Comparison of ENCODE assay signal across 16 cellular contexts in the genomic region with DNA sequence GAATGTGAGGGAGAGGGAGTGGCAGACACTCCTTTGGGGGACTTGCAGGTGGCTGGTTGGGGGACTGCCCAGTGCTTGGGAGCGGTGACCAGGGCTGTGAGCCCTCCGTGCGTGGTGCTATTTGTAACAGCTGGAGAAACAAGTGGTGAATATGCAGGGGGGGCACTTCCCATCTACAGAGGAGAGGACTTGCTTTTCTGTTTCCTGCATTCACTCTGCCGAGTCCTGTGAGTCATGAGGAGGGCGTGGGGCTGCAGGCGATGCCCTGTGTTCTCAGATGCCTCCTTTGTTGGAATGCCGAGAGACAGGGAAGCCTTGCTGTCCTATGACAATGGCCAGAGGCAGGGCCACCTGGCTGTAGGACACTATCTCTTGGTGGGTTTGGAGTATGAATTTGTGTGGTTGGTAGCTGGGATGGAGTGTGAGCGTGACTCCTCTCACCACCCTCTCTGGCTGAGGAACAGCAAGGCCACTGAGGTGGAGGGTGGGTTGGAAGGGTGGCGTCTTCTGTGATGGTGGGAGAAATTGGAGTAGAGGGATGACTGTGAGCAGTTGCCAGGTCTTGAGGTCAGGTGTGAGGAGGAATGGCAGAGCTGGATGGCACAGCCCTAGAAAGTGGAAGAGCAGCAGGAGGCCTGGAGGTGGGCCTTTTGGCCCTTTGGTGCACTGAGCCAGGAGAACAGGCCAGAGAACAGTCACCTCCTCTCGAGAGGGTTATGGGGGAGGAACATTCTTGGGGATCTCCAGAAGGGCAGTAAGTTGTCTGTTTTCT. TPM values are rescaled to one million over a fixed set of nuclear protein-coding genes. Genes with fewer than 3 reads are reported as not detected.
DNase-seq lines count a peak whose midpoint lies in the region; ATAC-seq and TF ChIP-seq lines count a peak whose summit lies in the region.
"Had no signal": no experiment of that assay in that cellular context is flagged by ENCODE, and none has a peak within 500 bp of the region (broad histone marks: within the 10 kb centered on the region; RNA-seq: fewer than 3 reads in every experiment).

No MANE protein-coding gene starts in this region.

- H2BK15ac ChIP-seq in neuronal stem cell (ENCODE audit: low read length) = no peak overlapping the region

- peaks cover 9% of the 10 kb centered on the region for H3K79me1 ChIP-seq in neuronal stem cell (ENCODE audit: low read depth, low read length)

- H3K14ac ChIP-seq in neuronal stem cell (ENCODE audit: low read length) = no peak overlapping the region

- H2AK5ac ChIP-seq in neuronal stem cell (ENCODE audit: low read depth, low read length) = no peak overlapping the region

- H2BK120ac ChIP-seq in neuronal stem cell (ENCODE audit: low read depth, low read length) = no peak overlapping the region

- peak overlapping the region; percentile 10 for H3K23ac ChIP-seq in neuronal stem cell (ENCODE audit: low read depth, low read length, poor library complexity)

- H3K4me2 ChIP-seq in neuronal stem cell (ENCODE audit: insufficient read depth, low read length, poor library complexity, severe bottlenecking) = no peak overlapping the region

- H3K36me3 ChIP-seq in esophagus muscularis mucosa (no peaks in the 10 kb centered on the region), neuronal stem cell (replicated peaks in 1 of 2; ENCODE audit: control insufficient read depth in 2 of 2, insufficient read depth in 2 of 2, low read length in 2 of 2) (peaks cover 0 to 8% of the 10 kb centered on the region in 2 donors)
- H3K36me3 ChIP-seq: prostate gland had no signal

- POLR2A ChIA-PET in RWPE1 (lab: Yijun Ruan, JAX; ENCODE audit: low non-redundant PET) = no interaction called here

- TF ChIP-seq CTCF in RWPE1 (conservative IDR thresholded peaks at IDR 0.05; ENCODE audit: low read depth) = no peak
- TF ChIP-seq CTCF in esophagus muscularis mucosa (IDR thresholded peaks at IDR 0.05) = no peak

- H3K9me3 ChIP-seq in esophagus muscularis mucosa = peaks cover 0 to 8% (median 5%) of the 10 kb centered on the region in 4 donors
- H3K9me3 ChIP-seq in neuronal stem cell (replicated peaks in 1 of 2; ENCODE audit: control insufficient read depth in 2 of 2, insufficient read depth in 1 of 2, low read depth in 1 of 2, low read length in 2 of 2) = peaks cover 0 to 6% of the 10 kb centered on the region in 2 donors
- H3K9me3 ChIP-seq: prostate gland had no signal

- no peak overlapping the region for H2AFZ ChIP-seq in neuronal stem cell (ENCODE audit: low read length)

- H2BK12ac ChIP-seq in neuronal stem cell (ENCODE audit: low read length) = no peak overlapping the region

- H2BK5ac ChIP-seq in neuronal stem cell (ENCODE audit: low read length) = no peak overlapping the region

- WGBS in esophagus muscularis mucosa = 76% methylated on average over 10 of the region's 10 CpGs
- WGBS in neuronal stem cell (ENCODE audit: extremely low coverage in 2 of 2, insufficient read length in 2 of 2, insufficient replicate concordance in 1 of 2), 2 donors = no CpG with 5 or more reads among the region's 10 CpGs

- H3K4me1 ChIP-seq in esophagus muscularis mucosa = peaks cover 0 to 22% (median 0%) of the 10 kb centered on the region in 4 donors
- peaks cover 0 to 7% of the 10 kb centered on the region in 2 donors for H3K4me1 ChIP-seq in neuronal stem cell (ENCODE audit: control insufficient read depth in 2 of 2, insufficient read depth in 1 of 2, low read depth in 1 of 2, low read length in 2 of 2)
- H3K4me1 ChIP-seq: prostate gland had no signal

- DNase-seq in EL (peak; percentile 61), RWPE1 (ENCODE audit: low spot score) (peak; percentile 55), esophagus muscularis mucosa (ENCODE audit: extremely low spot score) (peak; percentile 91), neuronal stem cell (ENCODE audit: low spot score) (no peak), OCI-M1 (lab: John Stamatoyannopoulos, UW) (no peak), NCI-H510A (lab: John Stamatoyannopoulos, UW) (no peak), CD1c-positive myeloid dendritic cell (ENCODE audit: extremely low spot score) (no peak)
- DNase-seq: activated naive CD8-positive, alpha-beta T cell treated with anti-CD3 and anti-CD28 coated beads, Interleukin-2, amount 10 ng/mL, durations not matched to agents 7 days and 5 days; CD4-positive, alpha-beta T cell; NCI-H1092 treated with DMSO at 0.1 percent for 48 hours; NCI-H524 treated with DMSO at 0.1 percent for 48 hours; SHP77 treated with DMSO at 0.1 percent for 48 hours had no signal

- H3K18ac ChIP-seq in neuronal stem cell (ENCODE audit: low read length) = peak overlapping the region; percentile 62

- no peak overlapping the region for H3K9ac ChIP-seq in neuronal stem cell (ENCODE audit: low read depth, low read length, poor library complexity)

- CTCF ChIA-PET in RWPE1 (lab: Yijun Ruan, JAX) = no interaction called here

- no peak overlapping the region for H4K91ac ChIP-seq in neuronal stem cell (ENCODE audit: low read depth, low read length, poor library complexity)

- ATAC-seq in GM19452 (IDR thresholded peaks at IDR 0.05; ENCODE audit: unreplicated experiment) = no peak

- H3K27ac ChIP-seq in RWPE1 (peak overlapping the region; percentile 40), esophagus muscularis mucosa (replicated peaks in 1 of 4) (no peak overlapping the region), neuronal stem cell (replicated peaks; ENCODE audit: low read length) (no peak overlapping the region)
- H3K27ac ChIP-seq: prostate gland, VCaP had no signal

- no peak overlapping the region for H3K4ac ChIP-seq in neuronal stem cell (ENCODE audit: low read length)

- no peak overlapping the region for H3K4me3 ChIP-seq in esophagus muscularis mucosa
- H3K4me3 ChIP-seq in neuronal stem cell (ENCODE audit: low read length in 2 of 2) = no peak overlapping the region
- H3K4me3 ChIP-seq: prostate gland had no signal

- intact Hi-C loops in esophagus muscularis mucosa (cut with DNase I) = no loop called here

- no peak for TF ChIP-seq POLR2A in esophagus muscularis mucosa (IDR thresholded peaks at IDR 0.05; ENCODE audit: low read depth)

- no peak overlapping the region for H4K8ac ChIP-seq in neuronal stem cell (ENCODE audit: low read depth, low read length)

- TF ChIP-seq EP300 in esophagus muscularis mucosa (IDR thresholded peaks at IDR 0.05) = no peak

- H3K27me3 ChIP-seq in esophagus muscularis mucosa (no peaks in the 10 kb centered on the region), neuronal stem cell (ENCODE audit: control insufficient read depth in 3 of 3, insufficient read depth in 3 of 3, low read depth in 1 of 3, low read length in 3 of 3) (no peaks in the 10 kb centered on the region)

RNA-seq across cellular contexts. Expression of gene FHOD3, which starts 24.3 kb away (rescaled TPM):
- total RNA-seq in esophagus muscularis mucosa = 10 to 100 TPM; 24.1 to 51.4 (median 33.8) TPM
- 32.6 TPM for polyA plus RNA-seq in neuronal stem cell (2013, experiment 1 of 2)
- 31.7 TPM for polyA plus RNA-seq in neuronal stem cell (2013, experiment 2 of 2)
- total RNA-seq: activated naive CD8-positive, alpha-beta T cell treated with anti-CD3 and anti-CD28 coated beads, Interleukin-2, amount 10 ng/mL, durations not matched to agents 7 days and 5 days; CD4-positive, alpha-beta T cell; mononuclear cell had no signal

Comparison
In these comparisons a context has a peak if more than half of its experiments do, and no peak if none do; other contexts are left out.
1. DNase-seq: peak in EL (single experiment), RWPE1 (single experiment) and esophagus muscularis mucosa (single experiment); none in neuronal stem cell (single experiment), OCI-M1 (single experiment), NCI-H510A (single experiment) and CD1c-positive myeloid dendritic cell (single experiment).